In genomic region chr6:150680510-150680909, GRCh38 we compare ENCODE assay signal across 27 cellular contexts.
"Had no signal": no experiment of that assay in that cellular context is flagged by ENCODE, and none has a peak within 500 bp of the region (broad histone marks: within the 10 kb centered on the region; RNA-seq: fewer than 3 reads in every experiment).

No MANE protein-coding gene starts in this region.

- H3K4me3 Mint-ChIP-seq: activated CD4-positive, alpha-beta T cell treated with anti-CD3 and anti-CD28 coated beads for 36 hours; activated naive CD8-positive, alpha-beta T cell treated with anti-CD3 and anti-CD28 coated beads, Interleukin-2, amount 10 ng/mL, durations not matched to agents 7 days and 5 days; central memory CD8-positive, alpha-beta T cell; effector memory CD8-positive, alpha-beta T cell; neural progenitor cell; stimulated activated effector memory CD8-positive, alpha-beta T cell treated with anti-CD3 and anti-CD28 coated beads, Interleukin-12 subunit alpha, Interleukin-12 subunit beta, amount 100 ng/mL, for 72 hours; type B pancreatic cell; WTC11 had no signal

- H3K4me3 ChIP-seq: breast epithelium, dorsolateral prefrontal cortex, esophagus muscularis mucosa, gastroesophageal sphincter, heart left ventricle, neural progenitor cell, thoracic aorta had no signal

- H3K36me3 Mint-ChIP-seq: activated naive CD8-positive, alpha-beta T cell treated with anti-CD3 and anti-CD28 coated beads, Interleukin-2, amount 10 ng/mL, durations not matched to agents 7 days and 5 days; stimulated activated effector memory CD8-positive, alpha-beta T cell treated with anti-CD3 and anti-CD28 coated beads, Interleukin-12 subunit alpha, Interleukin-12 subunit beta, amount 100 ng/mL, for 72 hours; WTC11 had no signal

- H3K27ac Mint-ChIP-seq: activated CD4-positive, alpha-beta T cell treated with anti-CD3 and anti-CD28 coated beads for 36 hours; activated naive CD8-positive, alpha-beta T cell treated with anti-CD3 and anti-CD28 coated beads, Interleukin-2, amount 10 ng/mL, durations not matched to agents 7 days and 5 days; neural progenitor cell; stimulated activated effector memory CD8-positive, alpha-beta T cell treated with anti-CD3 and anti-CD28 coated beads, Interleukin-12 subunit alpha, Interleukin-12 subunit beta, amount 100 ng/mL, for 72 hours; type B pancreatic cell; WTC11 had no signal

- DNase-seq: activated CD4-positive, alpha-beta T cell treated with anti-CD3 and anti-CD28 coated beads for 36 hours; activated CD4-positive, alpha-beta T cell treated with anti-CD3 and anti-CD28 coated beads, Interleukin-2, amount 50 U/mL, for 4 hours; activated CD8-positive, alpha-beta memory T cell treated with anti-CD3 and anti-CD28 coated beads for 24 hours; activated CD8-positive, alpha-beta memory T cell treated with anti-CD3 and anti-CD28 coated beads, Interleukin-2, amount 50 U/mL, for 48 hours; activated naive CD4-positive, alpha-beta T cell treated with Interleukin-2 at 50 U/mL for 16 hours; activated naive CD8-positive, alpha-beta T cell treated with anti-CD3 and anti-CD28 coated beads, Interleukin-2, amount 10 ng/mL, durations not matched to agents 7 days and 5 days; activated T-cell treated with anti-CD3 and anti-CD28 coated beads, Interleukin-2, amount 50 U/mL, for 48 hours; amniotic stem cell; dorsolateral prefrontal cortex; effector memory CD8-positive, alpha-beta T cell; heart left ventricle; small intestine; stimulated activated CD4-positive, alpha-beta T cell treated with anti-CD3 and anti-CD28 coated beads, Interleukin-2, amount 100 ng/mL, for 24 hours; T-helper 1 cell had no signal

- H3K27ac ChIP-seq: breast epithelium, dorsolateral prefrontal cortex, esophagus muscularis mucosa, gastroesophageal sphincter, neural progenitor cell, thoracic aorta had no signal

- H3K9me3 Mint-ChIP-seq: activated naive CD8-positive, alpha-beta T cell treated with anti-CD3 and anti-CD28 coated beads, Interleukin-2, amount 10 ng/mL, durations not matched to agents 7 days and 5 days; central memory CD8-positive, alpha-beta T cell; effector memory CD8-positive, alpha-beta T cell; stimulated activated effector memory CD8-positive, alpha-beta T cell treated with anti-CD3 and anti-CD28 coated beads, Interleukin-12 subunit alpha, Interleukin-12 subunit beta, amount 100 ng/mL, for 72 hours; type B pancreatic cell had no signal

- H3K36me3 ChIP-seq: breast epithelium, esophagus muscularis mucosa, gastroesophageal sphincter, neural progenitor cell had no signal

- ATAC-seq: activated CD4-positive, alpha-beta T cell treated with anti-CD3 and anti-CD28 coated beads for 36 hours; effector memory CD8-positive, alpha-beta T cell; gastroesophageal sphincter; heart left ventricle; sciatic nerve; stimulated activated effector memory CD8-positive, alpha-beta T cell treated with anti-CD3 and anti-CD28 coated beads, Interleukin-12 subunit alpha, Interleukin-12 subunit beta, amount 100 ng/mL, for 72 hours; WTC11 had no signal

- H3K27me3 ChIP-seq: breast epithelium, dorsolateral prefrontal cortex, esophagus muscularis mucosa, gastroesophageal sphincter, heart left ventricle, neural progenitor cell had no signal

- H3K27me3 Mint-ChIP-seq: central memory CD8-positive, alpha-beta T cell; effector memory CD8-positive, alpha-beta T cell had no signal

- FAIRE-seq: colon, islet of Langerhans, small intestine, TTC549 had no signal

- H3K9me3 ChIP-seq: breast epithelium, esophagus muscularis mucosa, gastroesophageal sphincter, heart left ventricle, thoracic aorta had no signal

- H3K4me1 Mint-ChIP-seq: activated CD4-positive, alpha-beta T cell treated with anti-CD3 and anti-CD28 coated beads for 36 hours; stimulated activated effector memory CD8-positive, alpha-beta T cell treated with anti-CD3 and anti-CD28 coated beads, Interleukin-12 subunit alpha, Interleukin-12 subunit beta, amount 100 ng/mL, for 72 hours; WTC11 had no signal
